In genomic region chr19:10651821-10652220, GRCh38 we compare ENCODE assay signal across 12 cellular contexts. TPM values are rescaled to one million over a fixed set of nuclear protein-coding genes. Genes with fewer than 3 reads are reported as not detected.
DNase-seq lines count a peak whose midpoint lies in the region; ATAC-seq and TF ChIP-seq lines count a peak whose summit lies in the region.
"Had no signal": no experiment of that assay in that cellular context is flagged by ENCODE, and none has a peak within 500 bp of the region (broad histone marks: within the 10 kb centered on the region; RNA-seq: fewer than 3 reads in every experiment).

No MANE protein-coding gene starts in this region.

- no peak overlapping the region for H3K9ac ChIP-seq in endodermal cell (ENCODE audit: extremely low read depth, low read length, poor library complexity, severe bottlenecking)

- peaks cover 26% of the 10 kb centered on the region for H3K4me1 Mint-ChIP-seq in activated T-cell treated with anti-CD3 and anti-CD28 coated beads, Interleukin-2, amount 50 U/mL, for 4 hours (ENCODE audit: low read depth)
- H3K4me1 Mint-ChIP-seq in endodermal cell, result peaks cover 10% of the 10 kb centered on the region
- H3K4me1 Mint-ChIP-seq in stimulated activated effector memory CD8-positive, alpha-beta T cell treated with anti-CD3 and anti-CD28 coated beads, Interleukin-12 subunit alpha, Interleukin-12 subunit beta, amount 100 ng/mL, for 72 hours, result peaks cover 37% of the 10 kb centered on the region

- H3K9me3 ChIP-seq in endodermal cell (ENCODE audit: control insufficient read depth, low read length), result no peaks in the 10 kb centered on the region
- no peaks in the 10 kb centered on the region for H3K9me3 ChIP-seq in WERI-Rb-1 (ENCODE audit: severe bottlenecking)
- H3K9me3 ChIP-seq: ascending aorta, right atrium auricular region had no signal

- in situ Hi-C loops in GM13976 (cut with MboI; ENCODE audit: low sequenced_read_pairs, unreplicated experiment), result no loop called here

- 88 to 95% methylated on average over 3 of the region's 3 CpGs for WGBS in endodermal cell (ENCODE audit: insufficient coverage in 1 of 2, insufficient read length in 1 of 2), 2 experiments

- H3K36me3 ChIP-seq in endodermal cell (ENCODE audit: control insufficient read depth, insufficient read depth, low read length) (peaks cover 24% of the 10 kb centered on the region), WERI-Rb-1 (peaks cover 34% of the 10 kb centered on the region)
- H3K36me3 ChIP-seq: ascending aorta, right atrium auricular region had no signal

- H3K4me3 Mint-ChIP-seq in activated T-cell treated with anti-CD3 and anti-CD28 coated beads, Interleukin-2, amount 50 U/mL, for 4 hours, result peak overlapping the region; percentile 92
- peak overlapping the region; percentile 92 for H3K4me3 Mint-ChIP-seq in endodermal cell
- peak overlapping the region; percentile 90 for H3K4me3 Mint-ChIP-seq in stimulated activated effector memory CD8-positive, alpha-beta T cell treated with anti-CD3 and anti-CD28 coated beads, Interleukin-12 subunit alpha, Interleukin-12 subunit beta, amount 100 ng/mL, for 72 hours

- peaks cover 12% of the 10 kb centered on the region for H3K36me3 Mint-ChIP-seq in activated T-cell treated with anti-CD3 and anti-CD28 coated beads, Interleukin-2, amount 50 U/mL, for 4 hours (ENCODE audit: insufficient read depth)
- H3K36me3 Mint-ChIP-seq in endodermal cell (ENCODE audit: low read depth), result peaks cover 26% of the 10 kb centered on the region
- H3K36me3 Mint-ChIP-seq in stimulated activated effector memory CD8-positive, alpha-beta T cell treated with anti-CD3 and anti-CD28 coated beads, Interleukin-12 subunit alpha, Interleukin-12 subunit beta, amount 100 ng/mL, for 72 hours, result peaks cover 48% of the 10 kb centered on the region

- H3K27me3 Mint-ChIP-seq in activated T-cell treated with anti-CD3 and anti-CD28 coated beads, Interleukin-2, amount 50 U/mL, for 4 hours (ENCODE audit: low read depth), result no peaks in the 10 kb centered on the region
- H3K27me3 Mint-ChIP-seq in endodermal cell (ENCODE audit: insufficient read depth), result peaks cover 1% of the 10 kb centered on the region

- DNase-seq in activated T-cell treated with anti-CD3 and anti-CD28 coated beads, Interleukin-2, amount 50 U/mL, for 4 hours, result no peak
- no peak for DNase-seq in activated T-cell treated with anti-CD3 and anti-CD28 coated beads for 4 hours
- peak; percentile 76 for DNase-seq in RPMI8226
- no peak for DNase-seq in endodermal cell
- DNase-seq in stimulated activated effector memory CD8-positive, alpha-beta T cell treated with anti-CD3 and anti-CD28 coated beads, Interleukin-12 subunit alpha, Interleukin-12 subunit beta, amount 100 ng/mL, for 72 hours (ENCODE audit: low spot score in 2 of 2), result no peak
- no peak for DNase-seq in GM13976 (ENCODE audit: low spot score)
- no peak for DNase-seq in WERI-Rb-1
- DNase-seq: NCI-H1092 treated with DMSO at 0.1 percent for 48 hours, NCI-H524 treated with DMSO at 0.1 percent for 48 hours had no signal

- H3K4me1 ChIP-seq in endodermal cell (ENCODE audit: control insufficient read depth, insufficient read depth, low read length), result no peaks in the 10 kb centered on the region

- no peaks in the 10 kb centered on the region for H3K9me3 Mint-ChIP-seq in activated T-cell treated with anti-CD3 and anti-CD28 coated beads, Interleukin-2, amount 50 U/mL, for 4 hours
- H3K9me3 Mint-ChIP-seq in endodermal cell, result no peaks in the 10 kb centered on the region
- H3K9me3 Mint-ChIP-seq in stimulated activated effector memory CD8-positive, alpha-beta T cell treated with anti-CD3 and anti-CD28 coated beads, Interleukin-12 subunit alpha, Interleukin-12 subunit beta, amount 100 ng/mL, for 72 hours, result no peaks in the 10 kb centered on the region

- H3K4me3 ChIP-seq in endodermal cell (ENCODE audit: low read length) (no peak overlapping the region), WERI-Rb-1 (ENCODE audit: low read depth, low read length) (no peak overlapping the region)

- no peaks in the 10 kb centered on the region for H3K27me3 ChIP-seq in endodermal cell (ENCODE audit: control insufficient read depth, insufficient read depth, low read length, poor library complexity, severe bottlenecking)
- no peaks in the 10 kb centered on the region for H3K27me3 ChIP-seq in WERI-Rb-1 (ENCODE audit: insufficient read depth, low read depth, severe bottlenecking)
- H3K27me3 ChIP-seq: ascending aorta, right atrium auricular region had no signal

- TF ChIP-seq CTCF in endodermal cell (conservative IDR thresholded peaks at IDR 0.05) (no peak), GM13976 (IDR thresholded peaks at IDR 0.05; ENCODE audit: borderline replicate concordance, control extremely low read depth, extremely low read depth, insufficient read depth, missing control alignments) (no peak), WERI-Rb-1 (IDR thresholded peaks at IDR 0.05; ENCODE audit: low read depth, low read length) (no peak)

- no peak for ATAC-seq in activated T-cell treated with anti-CD3 and anti-CD28 coated beads, Interleukin-2, amount 50 U/mL, for 4 hours
- no peak for ATAC-seq in stimulated activated effector memory CD8-positive, alpha-beta T cell treated with anti-CD3 and anti-CD28 coated beads, Interleukin-12 subunit alpha, Interleukin-12 subunit beta, amount 100 ng/mL, for 72 hours
- no peak for ATAC-seq in GM19463 (IDR thresholded peaks at IDR 0.05; ENCODE audit: unreplicated experiment)

- H3K27ac ChIP-seq in endodermal cell (ENCODE audit: low read depth, low read length) (no peak overlapping the region), WERI-Rb-1 (no peak overlapping the region)

- H3K27ac Mint-ChIP-seq in endodermal cell, result no peak overlapping the region
- H3K27ac Mint-ChIP-seq in stimulated activated effector memory CD8-positive, alpha-beta T cell treated with anti-CD3 and anti-CD28 coated beads, Interleukin-12 subunit alpha, Interleukin-12 subunit beta, amount 100 ng/mL, for 72 hours, result peak overlapping the region; percentile 98

RNA-seq across cellular contexts. Expression of gene ILF3, which starts 2.3 kb away (rescaled TPM):
- total RNA-seq in activated T-cell treated with anti-CD3 and anti-CD28 coated beads, Interleukin-2, amount 50 U/mL, for 4 hours, result 100 to 1,000 TPM; 651 to 686 (median 684) TPM
- total RNA-seq in endodermal cell, result 100 to 1,000 TPM; 625 to 629 TPM
- polyA plus RNA-seq in endodermal cell (2013, experiment 1 of 2), result 488 TPM
- 451 TPM for polyA plus RNA-seq in endodermal cell (2013, experiment 2 of 2)

RNA-seq across cellular contexts. Expression of gene SLC44A2, which starts 26.5 kb away (rescaled TPM):
- total RNA-seq in activated T-cell treated with anti-CD3 and anti-CD28 coated beads, Interleukin-2, amount 50 U/mL, for 4 hours, result 10 to 100 TPM; 41.5 to 45.8 (median 44.3) TPM
- 100 to 1,000 TPM; 106 to 240 TPM for total RNA-seq in endodermal cell
- polyA plus RNA-seq in endodermal cell (2013, experiment 1 of 2), result 160 TPM
- polyA plus RNA-seq in endodermal cell (2013, experiment 2 of 2), result 130 TPM

RNA-seq across cellular contexts. Expression of gene QTRT1, which starts 49.4 kb away (rescaled TPM):
- total RNA-seq in activated T-cell treated with anti-CD3 and anti-CD28 coated beads, Interleukin-2, amount 50 U/mL, for 4 hours, result 100 to 1,000 TPM; 117 to 122 (median 120) TPM
- 10 to 100 TPM; 36.8 to 40.0 TPM for total RNA-seq in endodermal cell
- polyA plus RNA-seq in endodermal cell (2013, experiment 1 of 2), result 30.3 TPM
- 30.3 TPM for polyA plus RNA-seq in endodermal cell (2013, experiment 2 of 2)
